9 cellular contexts compared by ENCODE assay signal in the genomic region with DNA sequence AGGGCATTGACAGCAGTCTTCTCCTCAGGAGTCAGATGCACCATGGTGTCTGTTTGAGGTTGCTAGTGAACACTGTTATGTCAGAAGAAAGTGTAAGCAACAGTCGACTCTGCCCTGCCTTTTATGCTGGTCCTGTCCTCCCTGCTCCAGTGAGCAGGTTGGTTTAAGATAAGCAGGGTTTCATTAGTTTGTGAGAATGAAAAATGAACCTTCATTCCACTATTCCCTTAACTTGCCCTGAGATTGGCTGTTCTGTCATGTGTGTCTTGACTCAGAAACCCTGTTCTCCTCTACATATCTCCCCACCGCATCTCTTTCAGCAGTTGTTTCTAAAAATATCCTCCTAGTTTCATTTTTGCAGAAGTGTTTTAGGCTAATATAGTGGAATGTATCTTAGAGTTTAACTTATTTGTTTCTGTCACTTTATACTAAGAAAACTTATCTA. TPM values are rescaled to one million over a fixed set of nuclear protein-coding genes. Genes with fewer than 3 reads are reported as not detected.
DNase-seq lines count a peak whose midpoint lies in the region; ATAC-seq, FAIRE-seq and TF ChIP-seq lines count a peak whose summit lies in the region.
"Had no signal": no experiment of that assay in that cellular context is flagged by ENCODE, and none has a peak within 500 bp of the region (broad histone marks: within the 10 kb centered on the region; RNA-seq: fewer than 3 reads in every experiment).

A gene (minus strand): TSS at position 94 of the 445 bp plus-strand sequence. CDS start 50 bp downstream, at position 44.

- H3K27me3 ChIP-seq in GM12878 (replicated peaks in 1 of 2; ENCODE audit: control insufficient read depth in 2 of 2, insufficient read depth in 2 of 2, low read length in 1 of 2) (no peaks in the 10 kb centered on the region), gastroesophageal sphincter (no peaks in the 10 kb centered on the region)

- WGBS in GM12878 (ENCODE audit: insufficient coverage, insufficient replicate concordance, low lambda C conversion rate, missing lambda C conversion rate) = 0% methylated on average over 2 of the region's 2 CpGs
- WGBS in gastroesophageal sphincter (ENCODE audit: low coverage in 1 of 2), 2 donors = 11 to 13% methylated on average over 1 to 2 of the region's 2 CpGs

- FAIRE-seq in GM12878 (lab: Jason Lieb, UNC) (no peak), HTR-8/SVneo (lab: Jason Lieb, UNC) (no peak)

- H2AFZ ChIP-seq in GM12878 (ENCODE audit: control insufficient read depth, low read depth, low read length) = no peak within 1 kb of the TSS

- H3K4me2 ChIP-seq in GM12878 (ENCODE audit: control insufficient read depth, insufficient read depth) = peak within 1 kb of the TSS; percentile 9; the same call in 1 of the 2 replicates

- H4K20me1 ChIP-seq in GM12878 (ENCODE audit: control insufficient read depth, insufficient read depth) = no peaks in the 10 kb centered on the region

- TF ChIP-seq RAD21 in GM12878 (IDR thresholded peaks at IDR 0.05; ENCODE audit: insufficient read depth, low read depth, low read length) = no peak

- no TSS peak for BruUV-seq in GM12878 (replicated peaks; lab: Mats Ljungman, UMichigan)

- POLR2A ChIA-PET in GM12878 (lab: Charles Lee) = no interaction called here

- SMC1A ChIA-PET in GM12878 (lab: Charles Lee; ENCODE audit: uncharacterized antibody, unreplicated experiment) = no interaction called here

- no peak within 1 kb of the TSS for H3K9ac ChIP-seq in GM12878 (ENCODE audit: control insufficient read depth, insufficient read depth, low read length)

- ATAC-seq in GM21515 (IDR thresholded peaks at IDR 0.05; ENCODE audit: unreplicated experiment) = peak; percentile 54
- peak; percentile 89 for ATAC-seq in HG03432 (IDR thresholded peaks at IDR 0.05; ENCODE audit: unreplicated experiment)
- ATAC-seq in GM12878 = peak; percentile 46
- no peak for ATAC-seq in GM19463 (IDR thresholded peaks at IDR 0.05; ENCODE audit: unreplicated experiment)
- ATAC-seq in gastroesophageal sphincter = no peak

- H3K36me3 ChIP-seq in GM12878 (ENCODE audit: control insufficient read depth in 2 of 2, insufficient read depth in 2 of 2, low read length in 1 of 2) = no peaks in the 10 kb centered on the region
- H3K36me3 ChIP-seq in gastroesophageal sphincter = no peaks in the 10 kb centered on the region

- TF ChIP-seq POLR2A in GM12878 (IDR thresholded peaks at IDR 0.05; ENCODE audit: low read depth, low read length) (no peak), gastroesophageal sphincter (IDR thresholded peaks at IDR 0.05) (no peak)

- H3K9me3 ChIP-seq in GM12878 (replicated peaks; ENCODE audit: control insufficient read depth, insufficient read depth, low read length) = no peaks in the 10 kb centered on the region
- no peaks in the 10 kb centered on the region for H3K9me3 ChIP-seq in gastroesophageal sphincter

- intact Hi-C loops in GM12878 (cut with micrococcal nuclease; ENCODE audit: unreplicated experiment) = no loop called here

- DNase-seq in GM12878 (ENCODE audit: low read depth, low spot score) (no peak), HTR-8/SVneo (ENCODE audit: insufficient read length, low spot score) (no peak), NCI-H748 treated with DMSO at 0.1 percent for 48 hours (lab: John Stamatoyannopoulos, UW) (no peak)
- DNase-seq: Calu3 had no signal

- TF ChIP-seq EP300 in GM12878 (IDR thresholded peaks at IDR 0.05; ENCODE audit: borderline replicate concordance in 1 of 2, control insufficient read depth in 1 of 2, low read depth in 2 of 2, low read length in 2 of 2) (no peak), gastroesophageal sphincter (IDR thresholded peaks at IDR 0.05) (no peak)

- no peaks in the 10 kb centered on the region; the same call in 1 of the 2 replicates for H3K4me1 ChIP-seq in GM12878 (ENCODE audit: control insufficient read depth, insufficient read depth, low read length)
- H3K4me1 ChIP-seq in gastroesophageal sphincter = no peaks in the 10 kb centered on the region

- RAD21 ChIA-PET in GM12878 (lab: Charles Lee; ENCODE audit: unreplicated experiment) = no interaction called here

- in situ Hi-C loops in GM12878 (cut with MboI) = no loop called here

- CTCF ChIA-PET in GM12878 (lab: Yijun Ruan, JAX) = no interaction called here

- H3K4me3 ChIP-seq in GM08714 (ENCODE audit: low read length) (peak within 1 kb of the TSS; percentile 37; the same call in 1 of the 2 replicates), GM12878 (no peak within 1 kb of the TSS), gastroesophageal sphincter (no peak within 1 kb of the TSS)

- no peaks in the 10 kb centered on the region for H3K79me2 ChIP-seq in GM12878 (ENCODE audit: control insufficient read depth, insufficient read depth, low read length)

- H3K27ac ChIP-seq in GM12878 (ENCODE audit: control insufficient read depth, insufficient read depth) = no peak within 1 kb of the TSS
- H3K27ac ChIP-seq in gastroesophageal sphincter = no peak within 1 kb of the TSS

- TF ChIP-seq CTCF in GM12878 (IDR thresholded peaks at IDR 0.05 in 2 of 3, conservative IDR thresholded peaks at IDR 0.05 in 1 of 3; ENCODE audit: control insufficient read depth in 2 of 3, extremely low read depth in 1 of 3, insufficient read depth in 1 of 3, low read depth in 3 of 3, low read length in 3 of 3) (no peak), gastroesophageal sphincter (IDR thresholded peaks at IDR 0.05) (no peak)

TF ChIP-seq in GM12878, 131 proteins besides CTCF, POLR2A, EP300 and RAD21 (continues in another document):
- TF ChIP-seq PAX8 (IDR thresholded peaks at IDR 0.05) = no peak
- no peak for TF ChIP-seq EZH2 (IDR thresholded peaks at IDR 0.05; ENCODE audit: borderline replicate concordance, control insufficient read depth, low read depth, low read length)
- no peak for TF ChIP-seq SMAD1 (IDR thresholded peaks at IDR 0.05; ENCODE audit: low read depth, partially characterized antibody)
- TF ChIP-seq RB1 (IDR thresholded peaks at IDR 0.05; ENCODE audit: borderline replicate concordance) = no peak
- no peak for TF ChIP-seq STAT3 (IDR thresholded peaks at IDR 0.05; ENCODE audit: low read depth, low read length)
- no peak for TF ChIP-seq BRCA1 (IDR thresholded peaks at IDR 0.05; ENCODE audit: low read depth, low read length)
- TF ChIP-seq CREB1 (IDR thresholded peaks at IDR 0.05; ENCODE audit: low read depth) = no peak
- TF ChIP-seq, protein P1, sequence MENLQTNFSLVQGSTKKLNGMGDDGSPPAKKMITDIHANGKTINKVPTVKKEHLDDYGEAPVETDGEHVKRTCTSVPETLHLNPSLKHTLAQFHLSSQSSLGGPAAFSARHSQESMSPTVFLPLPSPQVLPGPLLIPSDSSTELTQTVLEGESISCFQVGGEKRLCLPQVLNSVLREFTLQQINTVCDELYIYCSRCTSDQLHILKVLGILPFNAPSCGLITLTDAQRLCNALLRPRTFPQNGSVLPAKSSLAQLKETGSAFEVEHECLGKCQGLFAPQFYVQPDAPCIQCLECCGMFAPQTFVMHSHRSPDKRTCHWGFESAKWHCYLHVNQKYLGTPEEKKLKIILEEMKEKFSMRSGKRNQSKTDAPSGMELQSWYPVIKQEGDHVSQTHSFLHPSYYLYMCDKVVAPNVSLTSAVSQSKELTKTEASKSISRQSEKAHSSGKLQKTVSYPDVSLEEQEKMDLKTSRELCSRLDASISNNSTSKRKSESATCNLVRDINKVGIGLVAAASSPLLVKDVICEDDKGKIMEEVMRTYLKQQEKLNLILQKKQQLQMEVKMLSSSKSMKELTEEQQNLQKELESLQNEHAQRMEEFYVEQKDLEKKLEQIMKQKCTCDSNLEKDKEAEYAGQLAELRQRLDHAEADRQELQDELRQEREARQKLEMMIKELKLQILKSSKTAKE (IDR thresholded peaks at IDR 0.05; ENCODE audit: low read depth, poor library complexity, severe bottlenecking) = no peak
- no peak for TF ChIP-seq TARDBP (IDR thresholded peaks at IDR 0.05; ENCODE audit: borderline replicate concordance)
- TF ChIP-seq PAX5 (IDR thresholded peaks at IDR 0.05; ENCODE audit: borderline replicate concordance, low read depth, low read length) = no peak
- no peak for TF ChIP-seq YBX1 (IDR thresholded peaks at IDR 0.05)
- TF ChIP-seq BMI1 (IDR thresholded peaks at IDR 0.05; ENCODE audit: borderline replicate concordance) = no peak
- TF ChIP-seq SPI1 (IDR thresholded peaks at IDR 0.05; ENCODE audit: borderline replicate concordance, insufficient read depth, low read depth, low read length) = no peak
- TF ChIP-seq SP1 (IDR thresholded peaks at IDR 0.05; ENCODE audit: low read depth, low read length) = no peak
- TF ChIP-seq KDM1A (IDR thresholded peaks at IDR 0.05; ENCODE audit: borderline replicate concordance) = no peak

RNA-seq across cellular contexts. Expression of the gene that starts here (rescaled TPM):
- total RNA-seq in GM12878 (2013; cell fraction: nucleolus; rRNA removed) = not detected in 2 replicates
- total RNA-seq in GM12878 (2014; rRNA removed) = not detected in 2 replicates
- not detected in 2 replicates for total RNA-seq in GM12878 (2014; rRNA removed; fragmentation: Illumina TruSeq; extraction: Trizol)
- not detected in 2 replicates for total RNA-seq in GM12878 (2021)
- polyA plus RNA-seq in GM12878 (2011; ENCODE audit: low read depth) = not detected
- polyA plus RNA-seq in GM12878 (2011; rRNA removed) = not detected in 2 replicates
- polyA plus RNA-seq in GM12878 (2011; cell fraction: cytosol; rRNA removed) = 0.15 TPM in 1 of 2 replicates, not detected in the other
- not detected in 2 replicates for polyA plus RNA-seq in GM12878 (2011; cell fraction: nucleus; rRNA removed)
- not detected in 2 replicates for polyA plus RNA-seq in GM12878 (2012)
- polyA plus RNA-seq in GM12878 (2014; fragmentation: Illumina TruSeq; extraction: Trizol) = not detected in 2 replicates
- under 1 TPM; 0.11 to 0.32 TPM for polyA plus RNA-seq in GM12878 (2014; fragmentation: Nextera tagmentation; extraction: Ambion mirVana)
- not detected in 2 replicates for polyA plus RNA-seq in GM12878 (2014; rRNA removed)
- polyA plus RNA-seq in GM12878 (2016; fragmentation: Nextera tagmentation; extraction: Ambion mirVana) = not detected
- not detected in 2 replicates for polyA minus RNA-seq in GM12878 (2011; rRNA and poly(A)+ RNA removed)
- polyA minus RNA-seq in GM12878 (2011; cell fraction: cytosol; rRNA and poly(A)+ RNA removed) = not detected in 2 replicates
- polyA minus RNA-seq in GM12878 (2011; cell fraction: nucleus; rRNA and poly(A)+ RNA removed) = not detected in 2 replicates
- not detected for total RNA-seq in gastroesophageal sphincter
- total RNA-seq: Calu3 had no signal

Comparison
In these comparisons a context has a peak if more than half of its experiments do, and no peak if none do; other contexts are left out.
1. Peak in ATAC-seq and H3K4me2 ChIP-seq in GM12878; RNA of the gene not detected or under 1 TPM.
2. ATAC-seq: peak in GM21515 (single experiment) and HG03432 (single experiment); none in GM19463 (single experiment) and gastroesophageal sphincter (single experiment).